ENCODE assay signal across 28 cellular contexts in the genomic region with DNA sequence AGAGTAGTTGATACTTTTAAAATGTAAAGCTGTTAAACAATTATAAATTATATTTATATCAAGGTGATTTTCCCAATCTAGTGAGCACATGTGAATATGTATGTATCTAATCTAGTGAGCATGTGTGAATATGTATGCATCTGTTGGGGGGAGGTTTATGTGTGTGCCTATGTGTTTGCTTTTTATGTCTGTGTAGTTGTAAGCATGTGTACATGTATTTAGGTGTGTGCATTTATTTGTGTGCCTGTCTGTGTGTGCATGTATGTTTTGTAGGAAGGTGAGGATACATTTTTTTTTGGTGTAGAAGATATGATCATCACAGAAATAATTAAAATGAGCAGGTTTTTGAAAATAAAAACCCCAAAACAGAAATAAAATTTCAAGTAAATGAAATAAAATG.
DNase-seq lines count a peak whose midpoint lies in the region; ATAC-seq, FAIRE-seq and TF ChIP-seq lines count a peak whose summit lies in the region.
"Had no signal": no experiment of that assay in that cellular context is flagged by ENCODE, and none has a peak within 500 bp of the region (broad histone marks: within the 10 kb centered on the region; RNA-seq: fewer than 3 reads in every experiment).

No MANE protein-coding gene starts in this region.

- TF ChIP-seq POLR2A in HepG2 (IDR thresholded peaks at IDR 0.05; ENCODE audit: insufficient read depth in 1 of 2, low read depth in 2 of 2, low read length in 2 of 2): no peak
- no peak for TF ChIP-seq POLR2A in right lobe of liver (IDR thresholded peaks at IDR 0.05)

- H3K9ac ChIP-seq in HepG2 (ENCODE audit: insufficient read depth, low read depth, low read length) (no peak overlapping the region), KMS-11 (no peak overlapping the region; the same call in 1 of the 2 replicates)
- H3K9ac ChIP-seq: BLaER1 treated with 17β-estradiol and CSF1 and Interleukin-3, amounts not matched to agents 10 nM and 100 nM had no signal

- BruUV-seq in HepG2 (replicated peaks; lab: Mats Ljungman, UMichigan): no TSS peak

- no peaks in the 10 kb centered on the region for H3K27me3 Mint-ChIP-seq in WTC11 (ENCODE audit: low read depth)
- H3K27me3 Mint-ChIP-seq: B cell; CD4-positive, alpha-beta T cell had no signal

- H3K79me2 ChIP-seq in HepG2 (ENCODE audit: insufficient read depth, low read length) (no peaks in the 10 kb centered on the region), KMS-11 (ENCODE audit: insufficient read depth, low read depth) (no peaks in the 10 kb centered on the region)

- TF ChIP-seq CTCF in HepG2 (CRISPR knock-in tag; IDR thresholded peaks at IDR 0.05): no peak
- TF ChIP-seq CTCF in right lobe of liver (IDR thresholded peaks at IDR 0.05): no peak
- no peak for TF ChIP-seq CTCF in HEK293 (tag by site-specific recombination; IDR thresholded peaks at IDR 0.05)
- TF ChIP-seq CTCF in KMS-11 (conservative IDR thresholded peaks at IDR 0.05; ENCODE audit: low read depth, low read length): no peak
- TF ChIP-seq CTCF in WTC11 (IDR thresholded peaks at IDR 0.05): no peak

- no peak for TF ChIP-seq RAD21 in HepG2 (CRISPR knock-in tag; IDR thresholded peaks at IDR 0.05)

- intact Hi-C loops in HepG2 (cut with micrococcal nuclease; ENCODE audit: unreplicated experiment): no loop called here
- intact Hi-C loops in right lobe of liver (cut with DNase I): no loop called here

- no peak overlapping the region for H3K4me3 Mint-ChIP-seq in WTC11
- H3K4me3 Mint-ChIP-seq: B cell; CD4-positive, alpha-beta T cell; CD8-positive, alpha-beta T cell had no signal

- H3K27ac ChIP-seq in HepG2 (ENCODE audit: extremely low read length, insufficient read depth, low read length): no peak overlapping the region
- no peak overlapping the region for H3K27ac ChIP-seq in right lobe of liver
- no peak overlapping the region for H3K27ac ChIP-seq in HEK293 (ENCODE audit: extremely low read depth, low read depth, low read length)
- peak overlapping the region; percentile 34; the same call in 1 of the 2 replicates for H3K27ac ChIP-seq in KMS-11
- H3K27ac ChIP-seq: 22Rv1; A549; BLaER1 treated with 17β-estradiol and CSF1 and Interleukin-3, amounts not matched to agents 10 nM and 100 nM; C4-2B had no signal

- H3K36me3 ChIP-seq in HepG2 (replicated peaks in 1 of 2; ENCODE audit: control insufficient read depth in 1 of 2, insufficient read depth in 2 of 2, low read length in 2 of 2) (no peaks in the 10 kb centered on the region), right lobe of liver (no peaks in the 10 kb centered on the region), HEK293 (ENCODE audit: control insufficient read depth in 2 of 2, insufficient read depth in 1 of 2, low read length in 2 of 2) (no peaks in the 10 kb centered on the region), KMS-11 (ENCODE audit: insufficient read depth) (no peaks in the 10 kb centered on the region)
- H3K36me3 ChIP-seq: BLaER1 treated with 17β-estradiol and CSF1 and Interleukin-3, amounts not matched to agents 10 nM and 100 nM had no signal

- CTCF ChIA-PET in HepG2 (lab: Yijun Ruan, JAX; ENCODE audit: low intra/inter-chr PET ratio, low total read pairs) (no interaction called here), HEK293 (lab: Yijun Ruan, JAX) (no interaction called here), WTC11 (lab: Charles Lee) (no interaction called here)

- TF ChIP-seq EP300 in HepG2 (IDR thresholded peaks at IDR 0.05; ENCODE audit: low read depth in 2 of 2, low read length in 2 of 2) (no peak), HepG2 (CRISPR knock-in tag; IDR thresholded peaks at IDR 0.05; ENCODE audit: borderline replicate concordance) (no peak)

- H3K4me1 Mint-ChIP-seq in WTC11: peaks cover 16% of the 10 kb centered on the region
- H3K4me1 Mint-ChIP-seq: B cell had no signal

- H3K4me2 ChIP-seq in HepG2 (ENCODE audit: low read depth, low read length) (no peak overlapping the region), KMS-11 (peak overlapping the region; percentile 19; the same call in 1 of the 2 replicates)
- H3K4me2 ChIP-seq: A549; BLaER1 treated with 17β-estradiol and CSF1 and Interleukin-3, amounts not matched to agents 10 nM and 100 nM had no signal

- H2AFZ ChIP-seq in HepG2 (ENCODE audit: low read length) (no peak overlapping the region), KMS-11 (ENCODE audit: low read depth) (peak overlapping the region; percentile 16)

- no peak for FAIRE-seq in HepG2 (lab: Jason Lieb, UNC)
- FAIRE-seq: A549, GM12878, GM12892, GM18507 had no signal

- ATAC-seq in HepG2 (no peak), right lobe of liver (no peak), WTC11 (no peak)
- ATAC-seq: A549; CD8-positive, alpha-beta T cell; GM12878 had no signal

- in situ Hi-C loops in HepG2 (cut with HindIII; ENCODE audit: extremely low pct_ligation_motif_present, low pct_unique_long_range_greater_than_20kb): no loop called here

- peak overlapping the region; percentile 77; the same call in 1 of the 2 replicates for H3K27ac Mint-ChIP-seq in WTC11
- H3K27ac Mint-ChIP-seq: B cell; CD4-positive, alpha-beta T cell; CD8-positive, alpha-beta T cell had no signal

- DNase-seq in HepG2 (ENCODE audit: low spot score) (no peak), right lobe of liver (no peak), WTC11 (ENCODE audit: low spot score) (no peak)
- no peak for DNase-seq in NK-92 treated with Interleukin-12 subunit alpha and Interleukin-12 subunit beta, amount 100 ng/mL, for 24 hours (lab: John Stamatoyannopoulos, UW)
- DNase-seq in activated CD8-positive, alpha-beta memory T cell treated with anti-CD3 and anti-CD28 coated beads, Interleukin-2, amount 50 U/mL, for 48 hours: no peak
- DNase-seq in activated CD8-positive, alpha-beta memory T cell treated with anti-CD3 and anti-CD28 coated beads for 24 hours: no peak
- DNase-seq: AML-193; Caco-2; Calu3; CD4-positive, alpha-beta T cell; CD8-positive, alpha-beta T cell; DMS 273 treated with DMSO at 0.1 percent for 48 hours; DMS153; DMS53; DMS79; DND-41; EL; GDM1 had no signal

- H3K27me3 ChIP-seq in HepG2 (ENCODE audit: control insufficient read depth in 1 of 2, insufficient read depth in 2 of 2, low read length in 2 of 2): no peaks in the 10 kb centered on the region
- no peaks in the 10 kb centered on the region for H3K27me3 ChIP-seq in right lobe of liver
- no peaks in the 10 kb centered on the region for H3K27me3 ChIP-seq in KMS-11 (ENCODE audit: insufficient read depth, low read depth)
- H3K27me3 ChIP-seq: BLaER1 treated with 17β-estradiol and CSF1 and Interleukin-3, amounts not matched to agents 10 nM and 100 nM had no signal

- peaks cover 3% of the 10 kb centered on the region; the same call in 1 of the 2 replicates for H3K9me3 Mint-ChIP-seq in WTC11
- H3K9me3 Mint-ChIP-seq: CD4-positive, alpha-beta T cell had no signal

- H3K4me1 ChIP-seq in HepG2 (ENCODE audit: insufficient read depth, low read length) (no peaks in the 10 kb centered on the region), right lobe of liver (no peaks in the 10 kb centered on the region), HEK293 (ENCODE audit: control insufficient read depth, insufficient read depth, low read length) (no peaks in the 10 kb centered on the region), KMS-11 (ENCODE audit: low read depth, poor library complexity, severe bottlenecking) (peaks cover 36% of the 10 kb centered on the region)
- H3K4me1 ChIP-seq: A549; BLaER1 treated with 17β-estradiol and CSF1 and Interleukin-3, amounts not matched to agents 10 nM and 100 nM; Caco-2 had no signal

- POLR2A ChIA-PET in HepG2 (lab: Yijun Ruan, JAX) (no interaction called here), HEK293 (lab: Yijun Ruan, JAX) (no interaction called here), WTC11 (lab: Charles Lee) (no interaction called here)

- peaks cover 81% of the 10 kb centered on the region for H3K9me3 ChIP-seq in HepG2 (ENCODE audit: low read length)
- no peaks in the 10 kb centered on the region for H3K9me3 ChIP-seq in right lobe of liver
- H3K9me3 ChIP-seq in HEK293 (ENCODE audit: control insufficient read depth, insufficient read depth, low read depth, low read length): no peaks in the 10 kb centered on the region
- H3K9me3 ChIP-seq: A549; BLaER1 treated with 17β-estradiol and CSF1 and Interleukin-3, amounts not matched to agents 10 nM and 100 nM; Caco-2 had no signal

- peaks cover 4% of the 10 kb centered on the region for H3K36me3 Mint-ChIP-seq in WTC11
- H3K36me3 Mint-ChIP-seq: CD8-positive, alpha-beta T cell had no signal

- H4K20me1 ChIP-seq in HepG2 (ENCODE audit: insufficient read depth, low read length): no peaks in the 10 kb centered on the region
- no peaks in the 10 kb centered on the region for H4K20me1 ChIP-seq in KMS-11 (ENCODE audit: insufficient read depth)
- H4K20me1 ChIP-seq: BLaER1 treated with 17β-estradiol and CSF1 and Interleukin-3, amounts not matched to agents 10 nM and 100 nM had no signal

- no peak overlapping the region for H3K4me3 ChIP-seq in HepG2 (replicated peaks in 1 of 3; ENCODE audit: insufficient read depth in 1 of 3, low read depth in 2 of 3, low read length in 3 of 3)
- no peak overlapping the region for H3K4me3 ChIP-seq in right lobe of liver
- no peak overlapping the region for H3K4me3 ChIP-seq in HEK293 (ENCODE audit: low read depth, low read length)
- H3K4me3 ChIP-seq in KMS-11 (IDR thresholded peaks at IDR 0.05; ENCODE audit: insufficient read depth, low read depth, low read length): no peak overlapping the region
- H3K4me3 ChIP-seq: A549; BLaER1 treated with 17β-estradiol and CSF1 and Interleukin-3, amounts not matched to agents 10 nM and 100 nM; GM12878 had no signal

TF ChIP-seq in HEK293, 187 proteins besides CTCF, POLR2A, EP300 and RAD21:
- TF ChIP-seq ZNF169 (tag by site-specific recombination; IDR thresholded peaks at IDR 0.05): no peak
- TF ChIP-seq, protein P1, sequence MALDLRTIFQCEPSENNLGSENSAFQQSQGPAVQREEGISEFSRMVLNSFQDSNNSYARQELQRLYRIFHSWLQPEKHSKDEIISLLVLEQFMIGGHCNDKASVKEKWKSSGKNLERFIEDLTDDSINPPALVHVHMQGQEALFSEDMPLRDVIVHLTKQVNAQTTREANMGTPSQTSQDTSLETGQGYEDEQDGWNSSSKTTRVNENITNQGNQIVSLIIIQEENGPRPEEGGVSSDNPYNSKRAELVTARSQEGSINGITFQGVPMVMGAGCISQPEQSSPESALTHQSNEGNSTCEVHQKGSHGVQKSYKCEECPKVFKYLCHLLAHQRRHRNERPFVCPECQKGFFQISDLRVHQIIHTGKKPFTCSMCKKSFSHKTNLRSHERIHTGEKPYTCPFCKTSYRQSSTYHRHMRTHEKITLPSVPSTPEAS (tag by site-specific recombination; IDR thresholded peaks at IDR 0.05): peak; percentile 93
